10 cellular contexts compared by ENCODE assay signal in genomic region chr11:68946416-68947090, GRCh38. TPM values are rescaled to one million over a fixed set of nuclear protein-coding genes. Genes with fewer than 3 reads are reported as not detected.
DNase-seq lines count a peak whose midpoint lies in the region; ATAC-seq and TF ChIP-seq lines count a peak whose summit lies in the region.
"Had no signal": no experiment of that assay in that cellular context is flagged by ENCODE, and none has a peak within 500 bp of the region (broad histone marks: within the 10 kb centered on the region; RNA-seq: fewer than 3 reads in every experiment).

No MANE protein-coding gene starts in this region.

- CTCF ChIA-PET in RWPE1 (lab: Yijun Ruan, JAX): no interaction called here

- peak overlapping the region; percentile 30 for H3K4me3 ChIP-seq in ovary

- WGBS in ovary, 3 donors: 24 to 30% (median 26%) methylated on average over 18 of the region's 18 CpGs

- no peaks in the 10 kb centered on the region for H3K9me3 ChIP-seq in ovary

- peak overlapping the region; percentile 35 for H3K27ac ChIP-seq in RWPE1
- peak overlapping the region in 1 of 2 donors; percentile 44 for H3K27ac ChIP-seq in ovary

- POLR2A ChIA-PET in RWPE1 (lab: Yijun Ruan, JAX; ENCODE audit: low non-redundant PET): no interaction called here

- no peaks in the 10 kb centered on the region for H3K36me3 ChIP-seq in ovary

- DNase-seq in AG20443 (ENCODE audit: low spot score) (peak; percentile 92), RWPE1 (ENCODE audit: low spot score) (peak; percentile 63), fibroblast of peridontal ligament (ENCODE audit: extremely low read depth) (peak; percentile 96), ovary (peak in 4 of 5 donors; percentile 50 to 75 (median 57)), NCI-H345 treated with DMSO at 0.1 percent for 48 hours (lab: John Stamatoyannopoulos, UW; ENCODE audit: unreplicated experiment) (no peak)
- DNase-seq: Calu3 had no signal

- intact Hi-C loops in ovary (cut with DNase I): loop anchor here in 1 of 4 donors (10.0 kb wide), 1 partner anchor 58 kb away; no protein-coding TSS in a partner anchor

- H3K4me1 ChIP-seq in ovary (ENCODE audit: insufficient read depth): peaks cover 9% of the 10 kb centered on the region

- TF ChIP-seq CTCF in RWPE1 (conservative IDR thresholded peaks at IDR 0.05; ENCODE audit: low read depth) (no peak), ovary (IDR thresholded peaks at IDR 0.05) (no peak)

- TF ChIP-seq EP300 in ovary (IDR thresholded peaks at IDR 0.05): no peak

- no peak for TF ChIP-seq POLR2A in ovary (IDR thresholded peaks at IDR 0.05)

- no peak for ATAC-seq in HG03280 (IDR thresholded peaks at IDR 0.05; ENCODE audit: unreplicated experiment)
- no peak for ATAC-seq in HG03565 (IDR thresholded peaks at IDR 0.05; ENCODE audit: unreplicated experiment)
- ATAC-seq in HG02870 (IDR thresholded peaks at IDR 0.05; ENCODE audit: unreplicated experiment): no peak

- no peaks in the 10 kb centered on the region for H3K27me3 ChIP-seq in ovary

RNA-seq across cellular contexts. Expression of gene MRGPRD, which starts 34.2 kb away (rescaled TPM):
- total RNA-seq in ovary: not detected
- polyA plus RNA-seq in ovary: not detected
- total RNA-seq: Calu3; T-helper 2 cell treated with Interferon-gamma antibody and Interleukin-4, amounts not matched to agents 100 ng/mL and 5 ng/mL, for 36 hours had no signal

RNA-seq across cellular contexts. Expression of gene IGHMBP2, which starts 42.9 kb away (rescaled TPM):
- total RNA-seq in ovary: 10 to 100 TPM in 6 of 7 donors, 1 to 10 TPM in 1; 8.3 to 18.9 (median 16.2) TPM
- 10 to 100 TPM; 13.7 to 14.1 TPM for polyA plus RNA-seq in ovary

RNA-seq across cellular contexts. Expression of gene MRPL21, which starts 42.9 kb away (rescaled TPM):
- 10 to 100 TPM; 40.3 to 70.7 (median 51.9) TPM for total RNA-seq in ovary
- polyA plus RNA-seq in ovary: 10 to 100 TPM; 64.0 to 74.7 TPM
